Comparison of ENCODE assay signal across 1 cellular context in the genomic region with DNA sequence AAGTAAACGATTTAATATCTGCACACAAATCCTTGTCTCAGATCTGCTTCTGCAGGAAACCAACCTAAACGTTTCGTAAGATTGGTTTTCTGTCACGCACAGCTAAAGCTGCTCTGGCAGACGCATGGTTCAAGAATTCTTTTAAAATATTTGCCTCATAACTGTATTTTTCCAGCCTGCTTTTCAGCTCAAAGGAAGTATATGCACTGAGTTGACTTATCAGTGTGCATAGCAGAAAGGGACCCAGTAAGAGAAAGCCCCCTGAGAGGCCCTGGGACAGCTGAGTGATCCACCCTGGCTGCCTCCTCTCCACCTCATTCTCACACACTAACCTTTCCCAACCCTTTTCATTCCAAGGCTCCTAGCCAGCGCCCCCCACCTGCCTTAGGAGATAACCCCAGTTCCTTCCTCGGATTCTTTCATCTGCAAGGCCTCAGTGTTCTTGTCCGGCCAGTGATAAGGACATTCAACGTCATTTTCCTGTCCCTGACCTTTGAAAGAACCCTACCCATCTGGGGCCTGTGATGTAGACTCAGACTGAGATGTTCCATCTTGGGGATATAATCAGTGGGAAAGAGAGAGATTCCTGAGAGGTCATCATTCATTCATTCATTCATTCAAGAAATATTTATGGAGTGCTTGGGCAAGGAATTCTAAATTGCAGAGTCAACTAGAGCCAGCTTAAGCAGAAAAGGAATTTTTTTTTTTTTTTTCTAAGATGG.
A peak's percentile ranks its signal among the peaks of the same experiment; 100 is the strongest.
TF ChIP-seq lines count a peak whose summit lies in the region.

No MANE protein-coding gene starts in this region.

TF ChIP-seq in K562, 482 proteins besides CTCF, POLR2A, EP300 and RAD21 (continued from another document and continues in another):
- TF ChIP-seq, protein P1, sequence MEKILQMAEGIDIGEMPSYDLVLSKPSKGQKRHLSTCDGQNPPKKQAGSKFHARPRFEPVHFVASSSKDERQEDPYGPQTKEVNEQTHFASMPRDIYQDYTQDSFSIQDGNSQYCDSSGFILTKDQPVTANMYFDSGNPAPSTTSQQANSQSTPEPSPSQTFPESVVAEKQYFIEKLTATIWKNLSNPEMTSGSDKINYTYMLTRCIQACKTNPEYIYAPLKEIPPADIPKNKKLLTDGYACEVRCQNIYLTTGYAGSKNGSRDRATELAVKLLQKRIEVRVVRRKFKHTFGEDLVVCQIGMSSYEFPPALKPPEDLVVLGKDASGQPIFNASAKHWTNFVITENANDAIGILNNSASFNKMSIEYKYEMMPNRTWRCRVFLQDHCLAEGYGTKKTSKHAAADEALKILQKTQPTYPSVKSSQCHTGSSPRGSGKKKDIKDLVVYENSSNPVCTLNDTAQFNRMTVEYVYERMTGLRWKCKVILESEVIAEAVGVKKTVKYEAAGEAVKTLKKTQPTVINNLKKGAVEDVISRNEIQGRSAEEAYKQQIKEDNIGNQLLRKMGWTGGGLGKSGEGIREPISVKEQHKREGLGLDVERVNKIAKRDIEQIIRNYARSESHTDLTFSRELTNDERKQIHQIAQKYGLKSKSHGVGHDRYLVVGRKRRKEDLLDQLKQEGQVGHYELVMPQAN (IDR thresholded peaks at IDR 0.05; ENCODE audit: borderline replicate concordance): no peak
- TF ChIP-seq KDM5B (IDR thresholded peaks at IDR 0.05; ENCODE audit: insufficient replicate concordance, low read depth, low read length) (no peak), C11orf30 (IDR thresholded peaks at IDR 0.05; ENCODE audit: low read depth) (no peak), SIN3A (IDR thresholded peaks at IDR 0.05; ENCODE audit: borderline replicate concordance in 2 of 2, control insufficient read depth in 1 of 2, low read depth in 2 of 2, low read length in 2 of 2) (no peak), EZH2 (IDR thresholded peaks at IDR 0.05; ENCODE audit: borderline replicate concordance, low read depth, low read length) (no peak), ZNF174 (CRISPR knock-in tag; IDR thresholded peaks at IDR 0.05) (no peak), GATA2 (CRISPR knock-in tag; IDR thresholded peaks at IDR 0.05) (peak; percentile 94), ZNF57 (CRISPR knock-in tag; IDR thresholded peaks at IDR 0.05) (no peak), POLR2AphosphoS5 (IDR thresholded peaks at IDR 0.05; ENCODE audit: control insufficient read depth, insufficient read depth, low read depth, low read length) (peak; percentile 96), ZNF24 (IDR thresholded peaks at IDR 0.05) (peak; percentile 97), PURB (CRISPR knock-in tag; IDR thresholded peaks at IDR 0.05; ENCODE audit: low read depth) (no peak), MCM2 (IDR thresholded peaks at IDR 0.05; ENCODE audit: low read depth) (no peak), PHB (CRISPR knock-in tag; IDR thresholded peaks at IDR 0.05) (no peak), NRF1 (conservative IDR thresholded peaks at IDR 0.05 in 1 of 2, IDR thresholded peaks at IDR 0.05 in 1 of 2) (no peak), TGIF2 (CRISPR knock-in tag; IDR thresholded peaks at IDR 0.05) (no peak), TAL1 (IDR thresholded peaks at IDR 0.05) (peak; percentile 94), ZNF384 (IDR thresholded peaks at IDR 0.05; ENCODE audit: low read depth, low read length) (0 out of 2 replicates have a peak, but pooled peaks have one; percentile 23), RNF2 (IDR thresholded peaks at IDR 0.05) (peak; percentile 96), ZKSCAN1 (IDR thresholded peaks at IDR 0.05; ENCODE audit: low read depth, low read length) (0 out of 2 replicates have a peak, but pooled peaks have one; percentile 33), HDAC8 (tag; IDR thresholded peaks at IDR 0.05) (no peak), ZBTB7A (IDR thresholded peaks at IDR 0.05; ENCODE audit: borderline replicate concordance, control insufficient read depth, low read depth, low read length) (peak; percentile 42; the same call in 1 of the 2 replicates), RFX5 (IDR thresholded peaks at IDR 0.05; ENCODE audit: low read depth, low read length) (no peak), HMGN3 (IDR thresholded peaks at IDR 0.05; ENCODE audit: borderline replicate concordance, extremely low read depth, insufficient read length, low read depth, low read length) (no peak), ARID2 (IDR thresholded peaks at IDR 0.05) (no peak), SREBF2 (CRISPR knock-in tag; IDR thresholded peaks at IDR 0.05) (no peak), DACH1 (IDR thresholded peaks at IDR 0.05; ENCODE audit: partially characterized antibody) (no peak), NEUROD1 (IDR thresholded peaks at IDR 0.05; ENCODE audit: borderline replicate concordance, low read depth, low read length, partially characterized antibody) (peak; percentile 83), ZNF445 (CRISPR knock-in tag; IDR thresholded peaks at IDR 0.05; ENCODE audit: low read depth) (no peak)
- TF ChIP-seq, protein P2, sequence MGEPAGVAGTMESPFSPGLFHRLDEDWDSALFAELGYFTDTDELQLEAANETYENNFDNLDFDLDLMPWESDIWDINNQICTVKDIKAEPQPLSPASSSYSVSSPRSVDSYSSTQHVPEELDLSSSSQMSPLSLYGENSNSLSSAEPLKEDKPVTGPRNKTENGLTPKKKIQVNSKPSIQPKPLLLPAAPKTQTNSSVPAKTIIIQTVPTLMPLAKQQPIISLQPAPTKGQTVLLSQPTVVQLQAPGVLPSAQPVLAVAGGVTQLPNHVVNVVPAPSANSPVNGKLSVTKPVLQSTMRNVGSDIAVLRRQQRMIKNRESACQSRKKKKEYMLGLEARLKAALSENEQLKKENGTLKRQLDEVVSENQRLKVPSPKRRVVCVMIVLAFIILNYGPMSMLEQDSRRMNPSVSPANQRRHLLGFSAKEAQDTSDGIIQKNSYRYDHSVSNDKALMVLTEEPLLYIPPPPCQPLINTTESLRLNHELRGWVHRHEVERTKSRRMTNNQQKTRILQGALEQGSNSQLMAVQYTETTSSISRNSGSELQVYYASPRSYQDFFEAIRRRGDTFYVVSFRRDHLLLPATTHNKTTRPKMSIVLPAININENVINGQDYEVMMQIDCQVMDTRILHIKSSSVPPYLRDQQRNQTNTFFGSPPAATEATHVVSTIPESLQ (CRISPR knock-in tag; IDR thresholded peaks at IDR 0.05): no peak
- TF ChIP-seq, protein P3, sequence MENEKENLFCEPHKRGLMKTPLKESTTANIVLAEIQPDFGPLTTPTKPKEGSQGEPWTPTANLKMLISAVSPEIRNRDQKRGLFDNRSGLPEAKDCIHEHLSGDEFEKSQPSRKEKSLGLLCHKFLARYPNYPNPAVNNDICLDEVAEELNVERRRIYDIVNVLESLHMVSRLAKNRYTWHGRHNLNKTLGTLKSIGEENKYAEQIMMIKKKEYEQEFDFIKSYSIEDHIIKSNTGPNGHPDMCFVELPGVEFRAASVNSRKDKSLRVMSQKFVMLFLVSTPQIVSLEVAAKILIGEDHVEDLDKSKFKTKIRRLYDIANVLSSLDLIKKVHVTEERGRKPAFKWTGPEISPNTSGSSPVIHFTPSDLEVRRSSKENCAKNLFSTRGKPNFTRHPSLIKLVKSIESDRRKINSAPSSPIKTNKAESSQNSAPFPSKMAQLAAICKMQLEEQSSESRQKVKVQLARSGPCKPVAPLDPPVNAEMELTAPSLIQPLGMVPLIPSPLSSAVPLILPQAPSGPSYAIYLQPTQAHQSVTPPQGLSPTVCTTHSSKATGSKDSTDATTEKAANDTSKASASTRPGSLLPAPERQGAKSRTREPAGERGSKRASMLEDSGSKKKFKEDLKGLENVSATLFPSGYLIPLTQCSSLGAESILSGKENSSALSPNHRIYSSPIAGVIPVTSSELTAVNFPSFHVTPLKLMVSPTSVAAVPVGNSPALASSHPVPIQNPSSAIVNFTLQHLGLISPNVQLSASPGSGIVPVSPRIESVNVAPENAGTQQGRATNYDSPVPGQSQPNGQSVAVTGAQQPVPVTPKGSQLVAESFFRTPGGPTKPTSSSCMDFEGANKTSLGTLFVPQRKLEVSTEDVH (IDR thresholded peaks at IDR 0.05; ENCODE audit: low read depth, partially characterized antibody): peak; percentile 59
- TF ChIP-seq, protein P4, sequence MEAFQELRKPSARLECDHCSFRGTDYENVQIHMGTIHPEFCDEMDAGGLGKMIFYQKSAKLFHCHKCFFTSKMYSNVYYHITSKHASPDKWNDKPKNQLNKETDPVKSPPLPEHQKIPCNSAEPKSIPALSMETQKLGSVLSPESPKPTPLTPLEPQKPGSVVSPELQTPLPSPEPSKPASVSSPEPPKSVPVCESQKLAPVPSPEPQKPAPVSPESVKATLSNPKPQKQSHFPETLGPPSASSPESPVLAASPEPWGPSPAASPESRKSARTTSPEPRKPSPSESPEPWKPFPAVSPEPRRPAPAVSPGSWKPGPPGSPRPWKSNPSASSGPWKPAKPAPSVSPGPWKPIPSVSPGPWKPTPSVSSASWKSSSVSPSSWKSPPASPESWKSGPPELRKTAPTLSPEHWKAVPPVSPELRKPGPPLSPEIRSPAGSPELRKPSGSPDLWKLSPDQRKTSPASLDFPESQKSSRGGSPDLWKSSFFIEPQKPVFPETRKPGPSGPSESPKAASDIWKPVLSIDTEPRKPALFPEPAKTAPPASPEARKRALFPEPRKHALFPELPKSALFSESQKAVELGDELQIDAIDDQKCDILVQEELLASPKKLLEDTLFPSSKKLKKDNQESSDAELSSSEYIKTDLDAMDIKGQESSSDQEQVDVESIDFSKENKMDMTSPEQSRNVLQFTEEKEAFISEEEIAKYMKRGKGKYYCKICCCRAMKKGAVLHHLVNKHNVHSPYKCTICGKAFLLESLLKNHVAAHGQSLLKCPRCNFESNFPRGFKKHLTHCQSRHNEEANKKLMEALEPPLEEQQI (IDR thresholded peaks at IDR 0.05): peak; percentile 78; the same call in 1 of the 2 replicates
- TF ChIP-seq, protein P5, sequence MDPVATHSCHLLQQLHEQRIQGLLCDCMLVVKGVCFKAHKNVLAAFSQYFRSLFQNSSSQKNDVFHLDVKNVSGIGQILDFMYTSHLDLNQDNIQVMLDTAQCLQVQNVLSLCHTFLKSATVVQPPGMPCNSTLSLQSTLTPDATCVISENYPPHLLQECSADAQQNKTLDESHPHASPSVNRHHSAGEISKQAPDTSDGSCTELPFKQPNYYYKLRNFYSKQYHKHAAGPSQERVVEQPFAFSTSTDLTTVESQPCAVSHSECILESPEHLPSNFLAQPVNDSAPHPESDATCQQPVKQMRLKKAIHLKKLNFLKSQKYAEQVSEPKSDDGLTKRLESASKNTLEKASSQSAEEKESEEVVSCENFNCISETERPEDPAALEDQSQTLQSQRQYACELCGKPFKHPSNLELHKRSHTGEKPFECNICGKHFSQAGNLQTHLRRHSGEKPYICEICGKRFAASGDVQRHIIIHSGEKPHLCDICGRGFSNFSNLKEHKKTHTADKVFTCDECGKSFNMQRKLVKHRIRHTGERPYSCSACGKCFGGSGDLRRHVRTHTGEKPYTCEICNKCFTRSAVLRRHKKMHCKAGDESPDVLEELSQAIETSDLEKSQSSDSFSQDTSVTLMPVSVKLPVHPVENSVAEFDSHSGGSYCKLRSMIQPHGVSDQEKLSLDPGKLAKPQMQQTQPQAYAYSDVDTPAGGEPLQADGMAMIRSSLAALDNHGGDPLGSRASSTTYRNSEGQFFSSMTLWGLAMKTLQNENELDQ (CRISPR knock-in tag; IDR thresholded peaks at IDR 0.05; ENCODE audit: borderline replicate concordance): no peak
- TF ChIP-seq, protein P6, sequence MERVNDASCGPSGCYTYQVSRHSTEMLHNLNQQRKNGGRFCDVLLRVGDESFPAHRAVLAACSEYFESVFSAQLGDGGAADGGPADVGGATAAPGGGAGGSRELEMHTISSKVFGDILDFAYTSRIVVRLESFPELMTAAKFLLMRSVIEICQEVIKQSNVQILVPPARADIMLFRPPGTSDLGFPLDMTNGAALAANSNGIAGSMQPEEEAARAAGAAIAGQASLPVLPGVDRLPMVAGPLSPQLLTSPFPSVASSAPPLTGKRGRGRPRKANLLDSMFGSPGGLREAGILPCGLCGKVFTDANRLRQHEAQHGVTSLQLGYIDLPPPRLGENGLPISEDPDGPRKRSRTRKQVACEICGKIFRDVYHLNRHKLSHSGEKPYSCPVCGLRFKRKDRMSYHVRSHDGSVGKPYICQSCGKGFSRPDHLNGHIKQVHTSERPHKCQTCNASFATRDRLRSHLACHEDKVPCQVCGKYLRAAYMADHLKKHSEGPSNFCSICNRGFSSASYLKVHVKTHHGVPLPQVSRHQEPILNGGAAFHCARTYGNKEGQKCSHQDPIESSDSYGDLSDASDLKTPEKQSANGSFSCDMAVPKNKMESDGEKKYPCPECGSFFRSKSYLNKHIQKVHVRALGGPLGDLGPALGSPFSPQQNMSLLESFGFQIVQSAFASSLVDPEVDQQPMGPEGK (CRISPR knock-in tag; IDR thresholded peaks at IDR 0.05; ENCODE audit: borderline replicate concordance): no peak
- TF ChIP-seq, protein P7, sequence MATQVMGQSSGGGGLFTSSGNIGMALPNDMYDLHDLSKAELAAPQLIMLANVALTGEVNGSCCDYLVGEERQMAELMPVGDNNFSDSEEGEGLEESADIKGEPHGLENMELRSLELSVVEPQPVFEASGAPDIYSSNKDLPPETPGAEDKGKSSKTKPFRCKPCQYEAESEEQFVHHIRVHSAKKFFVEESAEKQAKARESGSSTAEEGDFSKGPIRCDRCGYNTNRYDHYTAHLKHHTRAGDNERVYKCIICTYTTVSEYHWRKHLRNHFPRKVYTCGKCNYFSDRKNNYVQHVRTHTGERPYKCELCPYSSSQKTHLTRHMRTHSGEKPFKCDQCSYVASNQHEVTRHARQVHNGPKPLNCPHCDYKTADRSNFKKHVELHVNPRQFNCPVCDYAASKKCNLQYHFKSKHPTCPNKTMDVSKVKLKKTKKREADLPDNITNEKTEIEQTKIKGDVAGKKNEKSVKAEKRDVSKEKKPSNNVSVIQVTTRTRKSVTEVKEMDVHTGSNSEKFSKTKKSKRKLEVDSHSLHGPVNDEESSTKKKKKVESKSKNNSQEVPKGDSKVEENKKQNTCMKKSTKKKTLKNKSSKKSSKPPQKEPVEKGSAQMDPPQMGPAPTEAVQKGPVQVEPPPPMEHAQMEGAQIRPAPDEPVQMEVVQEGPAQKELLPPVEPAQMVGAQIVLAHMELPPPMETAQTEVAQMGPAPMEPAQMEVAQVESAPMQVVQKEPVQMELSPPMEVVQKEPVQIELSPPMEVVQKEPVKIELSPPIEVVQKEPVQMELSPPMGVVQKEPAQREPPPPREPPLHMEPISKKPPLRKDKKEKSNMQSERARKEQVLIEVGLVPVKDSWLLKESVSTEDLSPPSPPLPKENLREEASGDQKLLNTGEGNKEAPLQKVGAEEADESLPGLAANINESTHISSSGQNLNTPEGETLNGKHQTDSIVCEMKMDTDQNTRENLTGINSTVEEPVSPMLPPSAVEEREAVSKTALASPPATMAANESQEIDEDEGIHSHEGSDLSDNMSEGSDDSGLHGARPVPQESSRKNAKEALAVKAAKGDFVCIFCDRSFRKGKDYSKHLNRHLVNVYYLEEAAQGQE (CRISPR knock-in tag; IDR thresholded peaks at IDR 0.05; ENCODE audit: low read depth): no peak
